Comparison of ENCODE assay signal across 2 cellular contexts in the genomic region with DNA sequence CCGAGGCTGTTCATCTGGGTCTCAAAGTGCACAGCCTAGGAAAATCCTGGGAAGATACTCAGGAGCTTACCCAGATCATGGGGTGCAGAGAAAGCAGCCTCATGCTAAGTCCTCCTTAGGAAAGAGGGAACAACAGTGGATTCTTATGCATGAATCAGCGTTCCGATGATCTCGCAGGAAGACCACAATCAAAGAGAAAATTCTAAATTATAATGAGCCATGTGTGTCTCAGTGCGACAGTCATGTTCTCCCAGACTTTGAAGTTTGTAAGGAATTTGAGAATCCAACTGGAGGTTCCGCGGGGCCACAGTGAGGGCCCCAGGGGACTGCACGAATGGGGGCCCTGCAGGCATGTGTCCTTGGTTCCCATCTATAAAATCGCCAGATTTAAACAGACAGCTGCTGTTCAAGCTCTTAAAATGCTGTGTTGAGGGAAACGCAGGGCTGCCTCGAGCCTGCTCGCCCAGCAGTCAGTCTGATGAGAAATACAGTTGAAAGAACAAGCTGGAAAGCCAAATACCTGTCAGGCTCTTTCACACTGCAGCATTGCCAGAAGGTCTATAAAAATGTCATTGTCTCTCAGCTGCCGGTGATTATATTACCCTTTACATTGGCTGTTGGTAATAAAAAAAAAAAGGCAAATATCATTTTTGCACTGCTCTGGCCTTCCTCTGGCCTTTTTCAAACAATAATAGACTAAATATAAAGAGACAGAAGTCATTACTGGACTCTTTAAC.
TF ChIP-seq lines count a peak whose summit lies in the region.

No MANE protein-coding gene starts in this region.

TF ChIP-seq in IMR-90, 13 proteins besides CTCF, POLR2A, EP300 and RAD21 (continued from another document):
- TF ChIP-seq ELK1 (IDR thresholded peaks at IDR 0.05; ENCODE audit: borderline replicate concordance, low read depth, low read length) (no peak), MAZ (IDR thresholded peaks at IDR 0.05; ENCODE audit: borderline replicate concordance, low read depth, low read length) (no peak), NFE2L2 (IDR thresholded peaks at IDR 0.05; ENCODE audit: low read depth, low read length) (no peak), SMC3 (IDR thresholded peaks at IDR 0.05; ENCODE audit: low read depth, low read length) (no peak), RFX5 (IDR thresholded peaks at IDR 0.05; ENCODE audit: low read depth, low read length) (no peak), CHD1 (IDR thresholded peaks at IDR 0.05; ENCODE audit: low read depth, low read length) (no peak), RCOR1 (IDR thresholded peaks at IDR 0.05; ENCODE audit: insufficient replicate concordance, low read length) (no peak), CEBPB (IDR thresholded peaks at IDR 0.05; ENCODE audit: low read depth, low read length) (no peak), BHLHE40 (IDR thresholded peaks at IDR 0.05; ENCODE audit: low read depth, low read length) (no peak), FOS (IDR thresholded peaks at IDR 0.05; ENCODE audit: low read depth, low read length) (no peak)

TF ChIP-seq in neural cell, 6 proteins besides CTCF, POLR2A, EP300 and RAD21 (continued from another document):
- TF ChIP-seq, protein P1, sequence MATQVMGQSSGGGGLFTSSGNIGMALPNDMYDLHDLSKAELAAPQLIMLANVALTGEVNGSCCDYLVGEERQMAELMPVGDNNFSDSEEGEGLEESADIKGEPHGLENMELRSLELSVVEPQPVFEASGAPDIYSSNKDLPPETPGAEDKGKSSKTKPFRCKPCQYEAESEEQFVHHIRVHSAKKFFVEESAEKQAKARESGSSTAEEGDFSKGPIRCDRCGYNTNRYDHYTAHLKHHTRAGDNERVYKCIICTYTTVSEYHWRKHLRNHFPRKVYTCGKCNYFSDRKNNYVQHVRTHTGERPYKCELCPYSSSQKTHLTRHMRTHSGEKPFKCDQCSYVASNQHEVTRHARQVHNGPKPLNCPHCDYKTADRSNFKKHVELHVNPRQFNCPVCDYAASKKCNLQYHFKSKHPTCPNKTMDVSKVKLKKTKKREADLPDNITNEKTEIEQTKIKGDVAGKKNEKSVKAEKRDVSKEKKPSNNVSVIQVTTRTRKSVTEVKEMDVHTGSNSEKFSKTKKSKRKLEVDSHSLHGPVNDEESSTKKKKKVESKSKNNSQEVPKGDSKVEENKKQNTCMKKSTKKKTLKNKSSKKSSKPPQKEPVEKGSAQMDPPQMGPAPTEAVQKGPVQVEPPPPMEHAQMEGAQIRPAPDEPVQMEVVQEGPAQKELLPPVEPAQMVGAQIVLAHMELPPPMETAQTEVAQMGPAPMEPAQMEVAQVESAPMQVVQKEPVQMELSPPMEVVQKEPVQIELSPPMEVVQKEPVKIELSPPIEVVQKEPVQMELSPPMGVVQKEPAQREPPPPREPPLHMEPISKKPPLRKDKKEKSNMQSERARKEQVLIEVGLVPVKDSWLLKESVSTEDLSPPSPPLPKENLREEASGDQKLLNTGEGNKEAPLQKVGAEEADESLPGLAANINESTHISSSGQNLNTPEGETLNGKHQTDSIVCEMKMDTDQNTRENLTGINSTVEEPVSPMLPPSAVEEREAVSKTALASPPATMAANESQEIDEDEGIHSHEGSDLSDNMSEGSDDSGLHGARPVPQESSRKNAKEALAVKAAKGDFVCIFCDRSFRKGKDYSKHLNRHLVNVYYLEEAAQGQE (IDR thresholded peaks at IDR 0.05; ENCODE audit: borderline replicate concordance): no peak
- TF ChIP-seq MXI1 (conservative IDR thresholded peaks at IDR 0.05; ENCODE audit: poor library complexity, severe bottlenecking): no peak
- TF ChIP-seq TAF1 (IDR thresholded peaks at IDR 0.05; ENCODE audit: low read depth): no peak
- TF ChIP-seq POLR2AphosphoS5 (IDR thresholded peaks at IDR 0.05): no peak
